ENCODE assay signal across 1 cellular context in genomic region chr7:12389089-12389700, GRCh38.
TF ChIP-seq lines count a peak whose summit lies in the region.

No MANE protein-coding gene starts in this region.

TF ChIP-seq in A549, 52 proteins besides CTCF, POLR2A, EP300 and RAD21 (continued from another document):
- TF ChIP-seq HMGXB4 (CRISPR knock-in tag; IDR thresholded peaks at IDR 0.05; ENCODE audit: borderline replicate concordance) (no peak), ZFP36 (IDR thresholded peaks at IDR 0.05; ENCODE audit: borderline replicate concordance, partially characterized antibody) (no peak), NPAS2 (CRISPR knock-in tag; IDR thresholded peaks at IDR 0.05; ENCODE audit: borderline replicate concordance) (no peak), SMC3 (IDR thresholded peaks at IDR 0.05) (peak; percentile 84), JUN (IDR thresholded peaks at IDR 0.05) (no peak), RARB (CRISPR knock-in tag; IDR thresholded peaks at IDR 0.05) (no peak)
- TF ChIP-seq, protein P1, sequence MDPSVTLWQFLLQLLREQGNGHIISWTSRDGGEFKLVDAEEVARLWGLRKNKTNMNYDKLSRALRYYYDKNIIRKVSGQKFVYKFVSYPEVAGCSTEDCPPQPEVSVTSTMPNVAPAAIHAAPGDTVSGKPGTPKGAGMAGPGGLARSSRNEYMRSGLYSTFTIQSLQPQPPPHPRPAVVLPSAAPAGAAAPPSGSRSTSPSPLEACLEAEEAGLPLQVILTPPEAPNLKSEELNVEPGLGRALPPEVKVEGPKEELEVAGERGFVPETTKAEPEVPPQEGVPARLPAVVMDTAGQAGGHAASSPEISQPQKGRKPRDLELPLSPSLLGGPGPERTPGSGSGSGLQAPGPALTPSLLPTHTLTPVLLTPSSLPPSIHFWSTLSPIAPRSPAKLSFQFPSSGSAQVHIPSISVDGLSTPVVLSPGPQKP (IDR thresholded peaks at IDR 0.05; ENCODE audit: low read depth, low read length) = no peak
